In the genomic region with DNA sequence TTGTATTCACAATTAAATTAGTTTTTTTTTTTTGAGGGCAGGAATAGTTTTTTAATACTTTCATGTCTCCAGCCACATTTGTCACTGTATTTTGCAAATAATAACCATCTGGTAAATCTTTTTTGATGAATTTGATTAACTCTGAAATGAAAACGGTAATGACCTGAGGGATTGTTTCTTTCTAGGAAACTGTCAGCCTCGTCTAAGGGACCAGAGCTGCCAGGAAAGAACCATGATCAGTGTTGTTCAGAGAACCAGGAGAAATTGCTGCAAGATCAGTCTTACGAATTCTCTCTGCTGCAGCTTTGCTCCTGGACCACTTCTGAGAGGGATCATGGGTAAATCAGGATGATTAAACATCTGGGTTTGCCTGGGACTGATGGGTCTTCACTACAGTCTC, we compare ENCODE assay signal across 30 cellular contexts.
"Had no signal": no experiment of that assay in that cellular context is flagged by ENCODE, and none has a peak within 500 bp of the region (broad histone marks: within the 10 kb centered on the region; RNA-seq: fewer than 3 reads in every experiment).

No MANE protein-coding gene starts in this region.

- H3K4me3 Mint-ChIP-seq: immature natural killer cell; naive thymus-derived CD8-positive, alpha-beta T cell; nephron; neural crest cell; stimulated activated naive B cell treated with anti-CD40 and anti-IgM and Interleukin-4, amounts not matched to agents 10 μg/mL and 1 μg/mL and 100 μg/mL, for 72 hours had no signal

- H3K4me1 Mint-ChIP-seq: immature natural killer cell had no signal

- H3K36me3 ChIP-seq: left lung, lower lobe of right lung, pancreas, prostate gland, stomach, thyroid gland, transverse colon, upper lobe of right lung had no signal

- FAIRE-seq: islet of Langerhans, kidney, pancreas, urothelium cell line had no signal

- H3K27ac Mint-ChIP-seq: immature natural killer cell; naive thymus-derived CD8-positive, alpha-beta T cell; nephron; stimulated activated naive B cell treated with anti-CD40 and anti-IgM and Interleukin-4, amounts not matched to agents 10 μg/mL and 1 μg/mL and 100 μg/mL, for 72 hours had no signal

- H3K27me3 Mint-ChIP-seq: stimulated activated naive B cell treated with anti-CD40 and anti-IgM and Interleukin-4, amounts not matched to agents 10 μg/mL and 1 μg/mL and 100 μg/mL, for 72 hours had no signal

- H3K4me3 ChIP-seq: left lung, lower lobe of right lung, pancreas, prostate gland, skin epidermis, stomach, testis, thyroid gland, transverse colon, upper lobe of right lung had no signal

- H3K27me3 ChIP-seq: left lung, pancreas, stomach, testis, thyroid gland, transverse colon, upper lobe of right lung had no signal

- H3K9me3 Mint-ChIP-seq: nephron; neural crest cell; stimulated activated naive B cell treated with anti-CD40 and anti-IgM and Interleukin-4, amounts not matched to agents 10 μg/mL and 1 μg/mL and 100 μg/mL, for 72 hours had no signal

- H3K27ac ChIP-seq: left lung, lower lobe of right lung, pancreas, prostate gland, skin epidermis, stomach, testis, thyroid gland, transverse colon, upper lobe of right lung had no signal

- ATAC-seq: left colon; left lung; lower lobe of right lung; naive thymus-derived CD8-positive, alpha-beta T cell; pancreas; right cardiac atrium; sciatic nerve; stimulated activated naive B cell treated with anti-CD40 and anti-IgM and Interleukin-4, amounts not matched to agents 10 μg/mL and 1 μg/mL and 100 μg/mL, for 72 hours; stimulated activated naive CD8-positive, alpha-beta T cell treated with anti-CD3 and anti-CD28 coated beads, Interleukin-15, Interleukin-2, amounts not matched to agents 100 U/mL and 50 U/mL, for 24 hours; upper lobe of right lung had no signal

- H3K9me3 ChIP-seq: left lung, lower lobe of right lung, pancreas, prostate gland, stomach, testis, thyroid gland, transverse colon, upper lobe of right lung had no signal

- DNase-seq: immature natural killer cell; kidney; left colon; left lung; lower lobe of right lung; mammary epithelial cell; mesenchymal stem cell; naive thymus-derived CD8-positive, alpha-beta T cell; pancreas; posterior cingulate gyrus; retina; right cardiac atrium; stimulated activated CD4-positive, alpha-beta T cell treated with anti-CD3 and anti-CD28 coated beads, Interleukin-12 subunit alpha, Interleukin-12 subunit beta, amount 100 ng/mL, for 4 hours; stimulated activated CD4-positive, alpha-beta T cell treated with anti-CD3 and anti-CD28 coated beads, Interleukin-15, amount 100 ng/mL, for 24 hours; stimulated activated CD4-positive, alpha-beta T cell treated with anti-CD3 and anti-CD28 coated beads, Interleukin-2, amount 100 ng/mL, for 24 hours; stimulated activated CD4-positive, alpha-beta T cell treated with anti-CD3 and anti-CD28 coated beads, Interleukin-4, amount 100 ng/mL, for 1 hour; stimulated activated naive B cell treated with anti-CD40 and anti-IgM and Interleukin-4, amounts not matched to agents 10 μg/mL and 1 μg/mL and 100 μg/mL, for 72 hours; stimulated activated naive CD8-positive, alpha-beta T cell treated with anti-CD3 and anti-CD28 coated beads, Interleukin-15, Interleukin-2, amounts not matched to agents 100 U/mL and 50 U/mL, for 24 hours; stomach; testis; thyroid gland; transverse colon; upper lobe of right lung had no signal

- H3K4me1 ChIP-seq: lower lobe of right lung, pancreas, prostate gland, stomach, testis, thyroid gland, transverse colon, upper lobe of right lung had no signal

- H3K36me3 Mint-ChIP-seq: naive thymus-derived CD8-positive, alpha-beta T cell; stimulated activated naive B cell treated with anti-CD40 and anti-IgM and Interleukin-4, amounts not matched to agents 10 μg/mL and 1 μg/mL and 100 μg/mL, for 72 hours had no signal
